In genomic region chr3:161042023-161042501, GRCh38 we compare ENCODE assay signal across 13 cellular contexts.
DNase-seq lines count a peak whose midpoint lies in the region; ATAC-seq, FAIRE-seq and TF ChIP-seq lines count a peak whose summit lies in the region.
"Had no signal": no experiment of that assay in that cellular context is flagged by ENCODE, and none has a peak within 500 bp of the region (broad histone marks: within the 10 kb centered on the region; RNA-seq: fewer than 3 reads in every experiment).

No MANE protein-coding gene starts in this region.

- FAIRE-seq in kidney (lab: Jason Lieb, UNC) (peak; percentile 19), GM19239 (lab: Jason Lieb, UNC) (no peak)
- FAIRE-seq: bronchial epithelial cell had no signal

- H3K4me1 Mint-ChIP-seq in CD14-positive monocyte: peaks cover 1% of the 10 kb centered on the region

- peak overlapping the region; percentile 82 to 85 for H3K27ac ChIP-seq in kidney (ENCODE audit: low read depth in 2 of 2, low read length in 2 of 2)

- TF ChIP-seq CTCF in kidney (IDR thresholded peaks at IDR 0.05; ENCODE audit: borderline replicate concordance, extremely low read depth, insufficient read depth) (no peak), CD14-positive monocyte (IDR thresholded peaks at IDR 0.05) (no peak)

- H3K9me3 Mint-ChIP-seq in CD14-positive monocyte: peaks cover 0 to 14% (median 8%) of the 10 kb centered on the region in 7 donors

- H3K4me3 Mint-ChIP-seq in CD14-positive monocyte: no peak overlapping the region

- ATAC-seq in GM21526 (IDR thresholded peaks at IDR 0.05; ENCODE audit: low FRiP score, unreplicated experiment): peak; percentile 60

- DNase-seq in EL (peak; percentile 41), HuH-7 (ENCODE audit: low spot score) (peak; percentile 32), kidney (no peak), SW480 (ENCODE audit: low spot score) (no peak), GM19238 (ENCODE audit: insufficient read length, low spot score) (no peak), CD14-positive monocyte (ENCODE audit: low spot score) (no peak), GM19239 (ENCODE audit: insufficient read length, low spot score) (no peak)
- DNase-seq: KBM-7; NCI-H510A; stimulated activated CD4-positive, alpha-beta T cell treated with anti-CD3 and anti-CD28 coated beads, Interleukin-1b, Interleukin-23, amount 100 ng/mL, for 48 hours had no signal

- peak overlapping the region; percentile 39 to 52 for H3K4me3 ChIP-seq in kidney (ENCODE audit: low read length in 2 of 2)
- H3K4me3 ChIP-seq: HAP-1 had no signal

- peak overlapping the region in 1 of 2 donors; percentile 53 for H3K9ac ChIP-seq in kidney (ENCODE audit: low read length in 2 of 2)

- peaks cover 2 to 8% of the 10 kb centered on the region in 2 donors for H3K4me1 ChIP-seq in kidney (ENCODE audit: control insufficient read depth in 1 of 2, insufficient read depth in 1 of 2, low read depth in 1 of 2, low read length in 2 of 2)
- H3K4me1 ChIP-seq: HAP-1 had no signal

- no peaks in the 10 kb centered on the region for H3K9me3 ChIP-seq in kidney (ENCODE audit: control insufficient read depth in 1 of 2, low read length in 2 of 2)
- H3K9me3 ChIP-seq: HAP-1 had no signal

- intact Hi-C loops in kidney (cut with DNase I): no loop called here
- intact Hi-C loops in CD14-positive monocyte (cut with micrococcal nuclease): no loop called here

- H3K27me3 Mint-ChIP-seq in CD14-positive monocyte (ENCODE audit: low read depth in 3 of 3): peaks cover 3% of the 10 kb centered on the region in 3 donors

- peaks cover 6 to 14% of the 10 kb centered on the region in 2 donors for H3K36me3 Mint-ChIP-seq in CD14-positive monocyte

- no peaks in the 10 kb centered on the region for H3K36me3 ChIP-seq in kidney (ENCODE audit: control insufficient read depth in 1 of 2, insufficient read depth in 2 of 2, low read length in 2 of 2)
- H3K36me3 ChIP-seq: HAP-1 had no signal

- no peak overlapping the region for H3K27ac Mint-ChIP-seq in CD14-positive monocyte

Comparison
In these comparisons a context has a peak if more than half of its experiments do, and no peak if none do; other contexts are left out.
1. DNase-seq: peak in EL (single experiment) and HuH-7 (single experiment); none in kidney (single experiment), SW480 (single experiment), GM19238 (single experiment), CD14-positive monocyte (single experiment) and GM19239 (single experiment).